Comparison of ENCODE assay signal across 8 cellular contexts in the genomic region with DNA sequence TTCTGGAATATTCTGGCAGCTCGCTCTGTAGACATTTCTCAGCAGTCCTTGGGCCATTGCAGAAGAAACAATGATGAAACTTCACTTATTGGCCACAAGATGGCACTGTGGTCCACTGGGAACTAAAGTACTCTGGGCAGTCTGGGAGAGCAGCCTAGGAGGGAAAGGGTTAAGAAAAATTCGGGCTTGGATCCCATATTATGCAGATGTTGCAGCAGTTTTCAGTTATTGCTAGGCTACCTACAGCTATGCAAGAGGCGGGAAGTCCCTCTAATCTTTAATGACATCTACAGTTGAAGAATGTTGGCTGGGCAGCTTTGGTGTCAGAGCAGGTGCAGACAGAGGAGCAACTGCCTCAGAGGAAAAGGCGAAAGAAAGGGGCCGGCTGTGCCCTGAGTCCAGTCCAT.
DNase-seq lines count a peak whose midpoint lies in the region; ATAC-seq, FAIRE-seq and TF ChIP-seq lines count a peak whose summit lies in the region.

No MANE protein-coding gene starts in this region.

- H3K4me3 ChIP-seq in lower lobe of right lung = no peak overlapping the region

- no peak for FAIRE-seq in urothelium cell line (lab: Jason Lieb, UNC)

- H3K4me3 Mint-ChIP-seq in chondrocyte (ENCODE audit: unreplicated experiment) = no peak overlapping the region

- peaks cover 3% of the 10 kb centered on the region for H3K4me1 ChIP-seq in lower lobe of right lung

- no peak overlapping the region for H3K27ac ChIP-seq in lower lobe of right lung

- H3K4me1 Mint-ChIP-seq in chondrocyte (ENCODE audit: low read depth) = peaks cover 43% of the 10 kb centered on the region

- DNase-seq in activated CD4-positive, CD25-positive, alpha-beta regulatory T cell treated with anti-CD3 and anti-CD28 coated beads, Interleukin-2, amount 50 U/mL, for 72 hours = no peak
- peak; percentile 34 for DNase-seq in GM20000 (ENCODE audit: low spot score)
- peak; percentile 66 for DNase-seq in OCI-M1 (lab: John Stamatoyannopoulos, UW)
- no peak for DNase-seq in chondrocyte (ENCODE audit: low spot score)
- no peak for DNase-seq in lower lobe of right lung
- DNase-seq in urothelium cell line (ENCODE audit: low spot score) = peak; percentile 49

- intact Hi-C loops in lower lobe of right lung (cut with DNase I) = no loop called here

- H3K36me3 Mint-ChIP-seq in chondrocyte (ENCODE audit: low read depth) = no peaks in the 10 kb centered on the region

- peaks cover 13% of the 10 kb centered on the region for H3K27me3 ChIP-seq in lower lobe of right lung (ENCODE audit: low read depth)

- H3K36me3 ChIP-seq in lower lobe of right lung = no peaks in the 10 kb centered on the region

- H3K27ac Mint-ChIP-seq in chondrocyte (ENCODE audit: unreplicated experiment) = no peak overlapping the region

- H3K27me3 Mint-ChIP-seq in chondrocyte (ENCODE audit: low read depth) = peaks cover 6% of the 10 kb centered on the region

- peak; percentile 42 to 45 for ATAC-seq in activated CD4-positive, CD25-positive, alpha-beta regulatory T cell treated with anti-CD3 and anti-CD28 coated beads, Interleukin-2, amount 50 U/mL, for 24 hours
- peak; percentile 78 for ATAC-seq in HG03520 (IDR thresholded peaks at IDR 0.05; ENCODE audit: unreplicated experiment)
- ATAC-seq in lower lobe of right lung = peak; percentile 73 to 84

- peak; percentile 60 for TF ChIP-seq CTCF in GM20000 (IDR thresholded peaks at IDR 0.05; ENCODE audit: extremely low read depth, missing control alignments)
- peak; percentile 94 for TF ChIP-seq CTCF in chondrocyte (IDR thresholded peaks at IDR 0.05)
- peak; percentile 68 for TF ChIP-seq CTCF in lower lobe of right lung (IDR thresholded peaks at IDR 0.05)

- no peaks in the 10 kb centered on the region for H3K9me3 Mint-ChIP-seq in chondrocyte (ENCODE audit: low read depth)

- H3K9me3 ChIP-seq in lower lobe of right lung = no peaks in the 10 kb centered on the region

Comparison
In these comparisons a context has a peak if more than half of its experiments do, and no peak if none do; other contexts are left out.
1. DNase-seq: peak in GM20000 (single experiment), OCI-M1 (single experiment) and urothelium cell line (single experiment); none in activated CD4-positive, CD25-positive, alpha-beta regulatory T cell treated with anti-CD3 and anti-CD28 coated beads, Interleukin-2, amount 50 U/mL, for 72 hours (single experiment), chondrocyte (single experiment) and lower lobe of right lung (single experiment).
2. Peak in every context shown above with its lines, with median percentiles within 50 percentile points of each other: ATAC-seq and CTCF ChIP-seq.